Comparison of ENCODE assay signal across 18 cellular contexts in the genomic region with DNA sequence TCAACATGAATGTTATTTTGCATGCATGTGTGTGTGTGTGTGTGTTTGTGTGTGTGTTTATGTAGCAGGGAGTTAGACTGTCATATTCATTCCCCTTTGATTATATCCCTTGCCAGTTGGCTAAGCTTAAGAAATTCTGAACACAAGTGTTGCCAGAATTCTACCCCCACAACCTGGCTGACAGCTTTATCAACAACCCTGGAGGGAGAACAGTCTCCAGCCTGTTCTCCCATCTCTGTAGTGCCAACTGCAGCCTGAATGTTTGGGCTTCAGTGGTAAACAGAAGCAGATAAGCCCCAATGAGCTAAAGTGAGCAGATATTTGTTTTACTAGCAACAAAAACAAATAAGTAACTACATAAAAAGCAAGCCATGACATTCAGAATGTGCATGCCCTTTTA.
"Had no signal": no experiment of that assay in that cellular context is flagged by ENCODE, and none has a peak within 500 bp of the region (broad histone marks: within the 10 kb centered on the region; RNA-seq: fewer than 3 reads in every experiment).

No MANE protein-coding gene starts in this region.

- H3K9me3 Mint-ChIP-seq: activated naive CD8-positive, alpha-beta T cell treated with anti-CD3 and anti-CD28 coated beads for 36 hours; activated T-helper 1 cell treated with anti-CD3 and anti-CD28 coated beads, Interleukin-12 subunit alpha, Interleukin-12 subunit beta, Interleukin-2, Interleukin-4 antibody, amounts not matched to agents 30 ng/mL and 10 ng/mL and 1 ng/mL, durations not matched to agents 14 hours and 24 hours and 36 hours; mesothelial cell of epicardium; neural progenitor cell; stimulated activated naive CD8-positive, alpha-beta T cell treated with anti-CD3 and anti-CD28 coated beads, Interleukin-15, amount 100 ng/mL, for 72 hours; T-cell had no signal

- H3K36me3 ChIP-seq: breast epithelium, lower lobe of right lung, neural progenitor cell, right lobe of liver, spleen had no signal

- H3K27me3 ChIP-seq: breast epithelium, neural progenitor cell, right lobe of liver, spleen had no signal

- H3K4me1 Mint-ChIP-seq: activated naive CD8-positive, alpha-beta T cell treated with anti-CD3 and anti-CD28 coated beads for 36 hours; mesothelial cell of epicardium; neural progenitor cell; stimulated activated naive CD8-positive, alpha-beta T cell treated with anti-CD3 and anti-CD28 coated beads, Interleukin-15, amount 100 ng/mL, for 72 hours; T-cell had no signal

- H3K4me3 Mint-ChIP-seq: activated naive CD8-positive, alpha-beta T cell treated with anti-CD3 and anti-CD28 coated beads for 36 hours; activated T-helper 1 cell treated with anti-CD3 and anti-CD28 coated beads, Interleukin-12 subunit alpha, Interleukin-12 subunit beta, Interleukin-2, Interleukin-4 antibody, amounts not matched to agents 30 ng/mL and 10 ng/mL and 1 ng/mL, durations not matched to agents 14 hours and 24 hours and 36 hours; mesothelial cell of epicardium; neural progenitor cell; stimulated activated naive CD8-positive, alpha-beta T cell treated with anti-CD3 and anti-CD28 coated beads, Interleukin-15, amount 100 ng/mL, for 72 hours; T-cell had no signal

- ATAC-seq: activated CD4-positive, CD25-positive, alpha-beta regulatory T cell treated with anti-CD3 and anti-CD28 coated beads, Interleukin-2, amount 50 U/mL, for 24 hours; lower lobe of right lung; right lobe of liver; stimulated activated naive CD8-positive, alpha-beta T cell treated with anti-CD3 and anti-CD28 coated beads, Interleukin-15, amount 100 ng/mL, for 72 hours; T-cell had no signal

- H3K4me3 ChIP-seq: breast epithelium, lower lobe of right lung, neural progenitor cell, right lobe of liver, SK-N-MC, spleen had no signal

- H3K9me3 ChIP-seq: breast epithelium, lower lobe of right lung, right lobe of liver, spleen had no signal

- H3K27ac Mint-ChIP-seq: activated naive CD8-positive, alpha-beta T cell treated with anti-CD3 and anti-CD28 coated beads for 36 hours; activated T-helper 1 cell treated with anti-CD3 and anti-CD28 coated beads, Interleukin-12 subunit alpha, Interleukin-12 subunit beta, Interleukin-2, Interleukin-4 antibody, amounts not matched to agents 30 ng/mL and 10 ng/mL and 1 ng/mL, durations not matched to agents 14 hours and 24 hours and 36 hours; mesothelial cell of epicardium; neural progenitor cell; stimulated activated naive CD8-positive, alpha-beta T cell treated with anti-CD3 and anti-CD28 coated beads, Interleukin-15, amount 100 ng/mL, for 72 hours; T-cell had no signal

- H3K36me3 Mint-ChIP-seq: activated naive CD8-positive, alpha-beta T cell treated with anti-CD3 and anti-CD28 coated beads for 36 hours; mesothelial cell of epicardium; neural progenitor cell; T-cell had no signal

- DNase-seq: activated CD4-positive, alpha-beta T cell treated with anti-CD3 and anti-CD28 coated beads, Interleukin-2, amount 50 U/mL, for 1 hour; activated naive CD8-positive, alpha-beta T cell treated with anti-CD3 and anti-CD28 coated beads for 36 hours; aorta; dermis blood vessel endothelial cell; hippocampal formation; lower lobe of right lung; right lobe of liver; spleen; stimulated activated naive CD8-positive, alpha-beta T cell treated with anti-CD3 and anti-CD28 coated beads, Interleukin-15, amount 100 ng/mL, for 72 hours; T-cell; T1000 had no signal

- H3K4me1 ChIP-seq: breast epithelium, lower lobe of right lung, neural progenitor cell, parathyroid adenoma, right lobe of liver, spleen had no signal

- H3K27ac ChIP-seq: breast epithelium, lower lobe of right lung, neural progenitor cell, parathyroid adenoma, right lobe of liver, SK-N-MC, spleen had no signal
